In genomic region chr14:35883677-35884293, GRCh38 we compare ENCODE assay signal across 9 cellular contexts. TPM values are rescaled to one million over a fixed set of nuclear protein-coding genes. Genes with fewer than 3 reads are reported as not detected.
DNase-seq lines count a peak whose midpoint lies in the region; ATAC-seq and TF ChIP-seq lines count a peak whose summit lies in the region.
"Had no signal": no experiment of that assay in that cellular context is flagged by ENCODE, and none has a peak within 500 bp of the region (broad histone marks: within the 10 kb centered on the region; RNA-seq: fewer than 3 reads in every experiment).

No MANE protein-coding gene starts in this region.

- POLR2A ChIA-PET in MCF 10A (lab: Yijun Ruan, JAX): interaction anchor here (1.9 kb wide), 1 partner anchor 186 kb away, joined by 6 read pairs; no protein-coding TSS in a partner anchor

- intact Hi-C loops in MCF 10A (cut with micrococcal nuclease) (loop anchor here (1.0 to 2.0 kb wide), 3 partner anchors 186 to 722 kb away; no protein-coding TSS in a partner anchor), breast epithelium (cut with DNase I; ENCODE audit: low total_unique reads) (no loop called here)

- H3K27ac ChIP-seq in breast epithelium: no peak overlapping the region

- no peaks in the 10 kb centered on the region for H3K4me1 ChIP-seq in breast epithelium

- no peaks in the 10 kb centered on the region for H3K9me3 ChIP-seq in breast epithelium

- no TSS peak for BruUV-seq in MCF 10A (replicated peaks; lab: Mats Ljungman, UMichigan)

- peak; percentile 41 for DNase-seq in MCF 10A (ENCODE audit: unreplicated experiment)
- DNase-seq in breast epithelium (ENCODE audit: low spot score in 2 of 2): no peak
- peak; percentile 11 for DNase-seq in LHCN-M2 (ENCODE audit: low read depth)
- peak; percentile 31 for DNase-seq in SW480 (ENCODE audit: low spot score)
- peak; percentile 63 for DNase-seq in globus pallidus (ENCODE audit: low spot score)
- peak; percentile 38 for DNase-seq in stimulated activated CD4-positive, alpha-beta T cell treated with anti-CD3 and anti-CD28 coated beads, Interleukin-15, amount 100 ng/mL, for 24 hours

- H3K27me3 Mint-ChIP-seq in MCF 10A (ENCODE audit: insufficient read depth, unreplicated experiment): no peaks in the 10 kb centered on the region

- CTCF ChIA-PET in MCF 10A (lab: Yijun Ruan, JAX): interaction anchor here (0.5 to 8.2 kb wide), 34 partner anchors 9 to 1268 kb away, joined by 3 to 180 read pairs (median 4); no protein-coding TSS in a partner anchor

- no peak overlapping the region for H3K4me3 ChIP-seq in breast epithelium

- H3K4me1 Mint-ChIP-seq in MCF 10A (ENCODE audit: insufficient read depth, unreplicated experiment): peaks cover 14% of the 10 kb centered on the region

- no peak for TF ChIP-seq POLR2A in breast epithelium (IDR thresholded peaks at IDR 0.05)

- TF ChIP-seq CTCF in MCF 10A (IDR thresholded peaks at IDR 0.05; ENCODE audit: unreplicated experiment): peak; percentile 66
- TF ChIP-seq CTCF in breast epithelium (IDR thresholded peaks at IDR 0.05): peak in 1 of 3 donors; percentile 27

- no peaks in the 10 kb centered on the region for H3K27me3 ChIP-seq in breast epithelium

- no peaks in the 10 kb centered on the region for H3K36me3 Mint-ChIP-seq in MCF 10A (ENCODE audit: insufficient read depth, unreplicated experiment)

- no peak overlapping the region for H3K4me3 Mint-ChIP-seq in MCF 10A (ENCODE audit: unreplicated experiment)
- H3K4me3 Mint-ChIP-seq: dendritic cell treated with granulocyte-macrophage colony-stimulating factor and Interleukin-4, amounts not matched to agents 40 ng/mL and 50 ng/mL, for 4 days had no signal

- H3K9me3 Mint-ChIP-seq in MCF 10A (ENCODE audit: unreplicated experiment): peaks cover 7% of the 10 kb centered on the region
- H3K9me3 Mint-ChIP-seq: dendritic cell treated with granulocyte-macrophage colony-stimulating factor and Interleukin-4, amounts not matched to agents 40 ng/mL and 50 ng/mL, for 4 days had no signal

- H3K36me3 ChIP-seq in breast epithelium: no peaks in the 10 kb centered on the region

- no peak for ATAC-seq in GM18873 (IDR thresholded peaks at IDR 0.05; ENCODE audit: low FRiP score, unreplicated experiment)
- no peak for ATAC-seq in HG02840 (IDR thresholded peaks at IDR 0.05; ENCODE audit: low FRiP score, unreplicated experiment)

- H3K27ac Mint-ChIP-seq in MCF 10A (ENCODE audit: low read depth, unreplicated experiment): no peak overlapping the region
- H3K27ac Mint-ChIP-seq: dendritic cell treated with granulocyte-macrophage colony-stimulating factor and Interleukin-4, amounts not matched to agents 40 ng/mL and 50 ng/mL, for 4 days had no signal

RNA-seq across cellular contexts. Expression of gene BRMS1L, which starts 57.6 kb away (rescaled TPM):
- 7.8 and 10.8 TPM in 2 replicates for total RNA-seq in MCF 10A (2022)
- total RNA-seq in breast epithelium: 1 to 10 TPM; 5.9 to 9.1 (median 7.5) TPM
- total RNA-seq in LHCN-M2 (2014; rRNA removed): 5.7 and 8.3 TPM in 2 replicates
- 4.8 TPM for polyA plus RNA-seq in LHCN-M2 (2012)

Comparison
In these comparisons a context has a peak if more than half of its experiments do, and no peak if none do; other contexts are left out.
1. DNase-seq: peak in MCF 10A (single experiment), LHCN-M2 (single experiment), SW480 (single experiment), globus pallidus (single experiment) and stimulated activated CD4-positive, alpha-beta T cell treated with anti-CD3 and anti-CD28 coated beads, Interleukin-15, amount 100 ng/mL, for 24 hours (single experiment); none in breast epithelium (0 of 2).